1 cellular context compared by ENCODE assay signal in the genomic region with DNA sequence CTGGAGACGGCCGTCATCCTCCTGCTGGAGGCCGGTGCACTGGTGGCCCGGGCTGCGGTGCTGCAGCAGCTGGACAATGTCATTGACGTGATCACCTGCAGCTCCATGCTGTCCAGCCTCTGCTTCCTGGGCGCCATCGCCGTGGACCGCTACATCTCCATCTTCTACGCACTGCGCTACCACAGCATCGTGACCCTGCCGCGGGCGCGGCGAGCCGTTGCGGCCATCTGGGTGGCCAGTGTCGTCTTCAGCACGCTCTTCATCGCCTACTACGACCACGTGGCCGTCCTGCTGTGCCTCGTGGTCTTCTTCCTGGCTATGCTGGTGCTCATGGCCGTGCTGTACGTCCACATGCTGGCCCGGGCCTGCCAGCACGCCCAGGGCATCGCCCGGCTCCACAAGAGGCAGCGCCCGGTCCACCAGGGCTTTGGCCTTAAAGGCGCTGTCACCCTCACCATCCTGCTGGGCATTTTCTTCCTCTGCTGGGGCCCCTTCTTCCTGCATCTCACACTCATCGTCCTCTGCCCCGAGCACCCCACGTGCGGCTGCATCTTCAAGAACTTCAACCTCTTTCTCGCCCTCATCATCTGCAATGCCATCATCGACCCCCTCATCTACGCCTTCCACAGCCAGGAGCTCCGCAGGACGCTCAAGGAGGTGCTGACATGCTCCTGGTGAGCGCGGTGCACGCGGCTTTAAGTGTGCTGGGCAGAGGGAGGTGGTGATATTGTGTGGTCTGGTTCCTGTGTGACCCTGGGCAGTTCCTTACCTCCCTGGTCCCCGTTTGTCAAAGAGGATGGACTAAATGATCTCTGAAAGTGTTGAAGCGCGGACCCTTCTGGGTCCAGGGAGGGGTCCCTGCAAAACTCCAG.
TF ChIP-seq lines count a peak whose summit lies in the region.

No MANE protein-coding gene starts in this region.

TF ChIP-seq in WTC11, 78 proteins besides CTCF, POLR2A, EP300 and RAD21 (continued from another document):
- TF ChIP-seq, protein P1, sequence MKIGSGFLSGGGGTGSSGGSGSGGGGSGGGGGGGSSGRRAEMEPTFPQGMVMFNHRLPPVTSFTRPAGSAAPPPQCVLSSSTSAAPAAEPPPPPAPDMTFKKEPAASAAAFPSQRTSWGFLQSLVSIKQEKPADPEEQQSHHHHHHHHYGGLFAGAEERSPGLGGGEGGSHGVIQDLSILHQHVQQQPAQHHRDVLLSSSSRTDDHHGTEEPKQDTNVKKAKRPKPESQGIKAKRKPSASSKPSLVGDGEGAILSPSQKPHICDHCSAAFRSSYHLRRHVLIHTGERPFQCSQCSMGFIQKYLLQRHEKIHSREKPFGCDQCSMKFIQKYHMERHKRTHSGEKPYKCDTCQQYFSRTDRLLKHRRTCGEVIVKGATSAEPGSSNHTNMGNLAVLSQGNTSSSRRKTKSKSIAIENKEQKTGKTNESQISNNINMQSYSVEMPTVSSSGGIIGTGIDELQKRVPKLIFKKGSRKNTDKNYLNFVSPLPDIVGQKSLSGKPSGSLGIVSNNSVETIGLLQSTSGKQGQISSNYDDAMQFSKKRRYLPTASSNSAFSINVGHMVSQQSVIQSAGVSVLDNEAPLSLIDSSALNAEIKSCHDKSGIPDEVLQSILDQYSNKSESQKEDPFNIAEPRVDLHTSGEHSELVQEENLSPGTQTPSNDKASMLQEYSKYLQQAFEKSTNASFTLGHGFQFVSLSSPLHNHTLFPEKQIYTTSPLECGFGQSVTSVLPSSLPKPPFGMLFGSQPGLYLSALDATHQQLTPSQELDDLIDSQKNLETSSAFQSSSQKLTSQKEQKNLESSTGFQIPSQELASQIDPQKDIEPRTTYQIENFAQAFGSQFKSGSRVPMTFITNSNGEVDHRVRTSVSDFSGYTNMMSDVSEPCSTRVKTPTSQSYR (CRISPR knock-in tag; IDR thresholded peaks at IDR 0.05) = no peak
